In the genomic region with DNA sequence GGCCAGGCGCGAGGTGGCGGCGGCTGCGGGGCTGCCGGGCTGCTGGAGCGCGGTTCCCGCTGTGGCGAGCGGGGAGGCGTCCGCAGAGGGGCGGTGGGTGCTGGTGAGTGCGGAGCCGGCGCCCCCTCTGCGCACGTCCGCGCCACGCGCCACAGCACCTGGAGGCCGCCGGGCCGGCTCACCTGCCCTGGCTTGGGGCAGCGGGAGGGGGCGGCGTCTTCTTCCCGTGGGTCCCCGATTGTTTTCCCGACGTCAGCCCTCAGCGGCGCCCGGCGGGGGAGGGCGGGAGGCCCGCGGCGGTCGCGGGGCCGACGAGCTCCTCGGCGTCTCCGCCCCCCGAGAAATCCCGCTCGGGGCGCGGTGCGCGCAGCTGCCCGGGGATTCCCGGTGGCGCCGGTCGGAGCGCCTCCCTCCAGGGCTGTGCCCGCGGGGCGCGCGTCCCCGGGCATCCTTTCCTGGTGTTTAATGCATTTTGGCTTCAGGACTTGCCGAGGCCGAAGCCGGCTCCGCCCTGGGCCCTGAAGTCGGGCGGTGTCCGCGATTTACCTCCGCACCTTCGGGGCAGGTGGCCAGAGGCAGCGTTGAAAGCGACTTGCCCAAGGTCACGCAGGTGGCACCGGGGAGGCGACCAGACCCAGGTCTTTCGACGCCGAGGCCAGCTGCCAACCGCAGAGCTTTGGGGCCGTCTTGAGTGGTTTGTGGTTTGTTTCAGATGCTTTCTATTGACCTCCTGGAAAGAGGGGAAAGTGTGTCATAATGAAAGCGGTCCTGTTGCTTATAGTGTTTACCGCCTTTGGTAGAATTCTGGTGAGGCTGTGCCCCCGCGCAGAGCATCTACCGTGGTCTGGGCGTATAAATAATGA, we compare ENCODE assay signal across 8 cellular contexts. TPM values are rescaled to one million over a fixed set of nuclear protein-coding genes. Genes with fewer than 3 reads are reported as not detected.
DNase-seq lines count a peak whose midpoint lies in the region; ATAC-seq lines count a peak whose summit lies in the region.

No MANE protein-coding gene starts in this region.

- DNase-seq in SIG-M5 treated with dmso at 0.1 percent for 504 hours (lab: John Stamatoyannopoulos, UW; ENCODE audit: unreplicated experiment): peak; percentile 23
- DNase-seq in SIG-M5 (lab: John Stamatoyannopoulos, UW): no peak
- DNase-seq in NCI-H460 (ENCODE audit: extremely low read depth, low read depth): peak; percentile 17
- DNase-seq in activated T-cell treated with anti-CD3 and anti-CD28 coated beads for 24 hours (ENCODE audit: low read depth): peak; percentile 58
- peak; percentile 23 for DNase-seq in epidermal melanocyte (ENCODE audit: insufficient read length, low spot score)
- DNase-seq in mucosa of gallbladder (ENCODE audit: low spot score): peak; percentile 38
- DNase-seq in stimulated activated CD8-positive, alpha-beta memory T cell treated with anti-CD3 and anti-CD28 coated beads, Interleukin-2, amount 100 ng/mL, for 48 hours (ENCODE audit: low read depth in 2 of 2): peak; percentile 65 to 70

- peak; percentile 51 for ATAC-seq in HG02943 (IDR thresholded peaks at IDR 0.05; ENCODE audit: low read depth, unreplicated experiment)

RNA-seq across cellular contexts. Expression of gene PLEKHA1, which starts 0.6 kb away (rescaled TPM):
- total RNA-seq in NCI-H460 (2014; rRNA removed; shearing (Covaris generic)): 19.6 and 24.2 TPM in 2 replicates
- 28.1 and 32.9 TPM in 2 replicates for polyA plus RNA-seq in NCI-H460 (2014; cell fraction: nucleus; rRNA removed)
- total RNA-seq in mucosa of gallbladder: 54.8 TPM
